ENCODE assay signal across 1 cellular context in genomic region chr1:15952317-15953258, GRCh38.
TF ChIP-seq lines count a peak whose summit lies in the region.

No MANE protein-coding gene starts in this region.

TF ChIP-seq in K562, 482 proteins besides CTCF, POLR2A, EP300 and RAD21 (continued from another document and continues in another):
- TF ChIP-seq, protein P1, sequence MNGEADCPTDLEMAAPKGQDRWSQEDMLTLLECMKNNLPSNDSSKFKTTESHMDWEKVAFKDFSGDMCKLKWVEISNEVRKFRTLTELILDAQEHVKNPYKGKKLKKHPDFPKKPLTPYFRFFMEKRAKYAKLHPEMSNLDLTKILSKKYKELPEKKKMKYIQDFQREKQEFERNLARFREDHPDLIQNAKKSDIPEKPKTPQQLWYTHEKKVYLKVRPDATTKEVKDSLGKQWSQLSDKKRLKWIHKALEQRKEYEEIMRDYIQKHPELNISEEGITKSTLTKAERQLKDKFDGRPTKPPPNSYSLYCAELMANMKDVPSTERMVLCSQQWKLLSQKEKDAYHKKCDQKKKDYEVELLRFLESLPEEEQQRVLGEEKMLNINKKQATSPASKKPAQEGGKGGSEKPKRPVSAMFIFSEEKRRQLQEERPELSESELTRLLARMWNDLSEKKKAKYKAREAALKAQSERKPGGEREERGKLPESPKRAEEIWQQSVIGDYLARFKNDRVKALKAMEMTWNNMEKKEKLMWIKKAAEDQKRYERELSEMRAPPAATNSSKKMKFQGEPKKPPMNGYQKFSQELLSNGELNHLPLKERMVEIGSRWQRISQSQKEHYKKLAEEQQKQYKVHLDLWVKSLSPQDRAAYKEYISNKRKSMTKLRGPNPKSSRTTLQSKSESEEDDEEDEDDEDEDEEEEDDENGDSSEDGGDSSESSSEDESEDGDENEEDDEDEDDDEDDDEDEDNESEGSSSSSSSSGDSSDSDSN (IDR thresholded peaks at IDR 0.05; ENCODE audit: borderline replicate concordance in 1 of 2, low read depth in 2 of 2, low read length in 2 of 2): peak; percentile 77 to 95; a peak in 3 of 4 replicates
- TF ChIP-seq MLX (CRISPR knock-in tag; conservative IDR thresholded peaks at IDR 0.05) (no peak), KDM2B (CRISPR knock-in tag; IDR thresholded peaks at IDR 0.05) (no peak), HDGF (IDR thresholded peaks at IDR 0.05) (no peak), ZBTB49 (CRISPR knock-in tag; IDR thresholded peaks at IDR 0.05; ENCODE audit: borderline replicate concordance) (no peak), PREB (CRISPR knock-in tag; IDR thresholded peaks at IDR 0.05) (no peak), CEBPB (tag; IDR thresholded peaks at IDR 0.05) (no peak), FOXA1 (IDR thresholded peaks at IDR 0.05; ENCODE audit: borderline replicate concordance) (no peak), TRIM25 (IDR thresholded peaks at IDR 0.05; ENCODE audit: borderline replicate concordance) (no peak), SREBF2 (CRISPR knock-in tag; IDR thresholded peaks at IDR 0.05) (peak; percentile 77; the same call in 1 of the 2 replicates), ZNF134 (CRISPR knock-in tag; conservative IDR thresholded peaks at IDR 0.05) (no peak), ZNF347 (CRISPR knock-in tag; IDR thresholded peaks at IDR 0.05; ENCODE audit: low read depth) (no peak), SMARCB1 (IDR thresholded peaks at IDR 0.05; ENCODE audit: insufficient read length, low read depth) (peak; percentile 56), HNRNPL (IDR thresholded peaks at IDR 0.05; ENCODE audit: low read depth, low read length) (no peak), HNRNPH1 (optimal IDR thresholded peaks at IDR 0.05; ENCODE audit: low read depth, low read length) (no peak), HSF4 (CRISPR knock-in tag; IDR thresholded peaks at IDR 0.05; ENCODE audit: borderline replicate concordance) (no peak), E2F6 (IDR thresholded peaks at IDR 0.05; ENCODE audit: borderline replicate concordance in 1 of 2, extremely low read depth in 1 of 2, insufficient read depth in 1 of 2, insufficient read length in 1 of 2, low read depth in 1 of 2, low read length in 1 of 2, poor library complexity in 1 of 2, severe bottlenecking in 1 of 2) (peak; percentile 23 to 30), ZSCAN29 (IDR thresholded peaks at IDR 0.05) (no peak), L3MBTL2 (IDR thresholded peaks at IDR 0.05) (peak; percentile 78), HNRNPUL1 (IDR thresholded peaks at IDR 0.05; ENCODE audit: low read length) (no peak), MBD1 (CRISPR knock-in tag; IDR thresholded peaks at IDR 0.05) (no peak), PTRF (tag; IDR thresholded peaks at IDR 0.05) (0 out of 2 replicates have a peak, but pooled peaks have one; percentile 7), POLR2AphosphoS5 (IDR thresholded peaks at IDR 0.05; ENCODE audit: control insufficient read depth, insufficient read depth, low read depth, low read length) (peak; percentile 93), SMAD4 (CRISPR knock-in tag; conservative IDR thresholded peaks at IDR 0.05) (peak; percentile 95), FOXJ2 (tag; IDR thresholded peaks at IDR 0.05) (no peak), NR2C1 (IDR thresholded peaks at IDR 0.05) (peak; percentile 69; the same call in 1 of the 2 replicates), NR2C1 (tag; IDR thresholded peaks at IDR 0.05) (peak; percentile 72), CREB1 (IDR thresholded peaks at IDR 0.05) (peak; percentile 67), CREB1 (CRISPR knock-in tag; IDR thresholded peaks at IDR 0.05) (peak; percentile 77; the same call in 1 of the 2 replicates), ZNF583 (CRISPR knock-in tag; IDR thresholded peaks at IDR 0.05) (no peak), HEY1 (CRISPR knock-in tag; IDR thresholded peaks at IDR 0.05; ENCODE audit: borderline replicate concordance) (no peak)
- TF ChIP-seq, protein P2, sequence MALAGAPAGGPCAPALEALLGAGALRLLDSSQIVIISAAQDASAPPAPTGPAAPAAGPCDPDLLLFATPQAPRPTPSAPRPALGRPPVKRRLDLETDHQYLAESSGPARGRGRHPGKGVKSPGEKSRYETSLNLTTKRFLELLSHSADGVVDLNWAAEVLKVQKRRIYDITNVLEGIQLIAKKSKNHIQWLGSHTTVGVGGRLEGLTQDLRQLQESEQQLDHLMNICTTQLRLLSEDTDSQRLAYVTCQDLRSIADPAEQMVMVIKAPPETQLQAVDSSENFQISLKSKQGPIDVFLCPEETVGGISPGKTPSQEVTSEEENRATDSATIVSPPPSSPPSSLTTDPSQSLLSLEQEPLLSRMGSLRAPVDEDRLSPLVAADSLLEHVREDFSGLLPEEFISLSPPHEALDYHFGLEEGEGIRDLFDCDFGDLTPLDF (CRISPR knock-in tag; IDR thresholded peaks at IDR 0.05): no peak
- TF ChIP-seq, protein P3, sequence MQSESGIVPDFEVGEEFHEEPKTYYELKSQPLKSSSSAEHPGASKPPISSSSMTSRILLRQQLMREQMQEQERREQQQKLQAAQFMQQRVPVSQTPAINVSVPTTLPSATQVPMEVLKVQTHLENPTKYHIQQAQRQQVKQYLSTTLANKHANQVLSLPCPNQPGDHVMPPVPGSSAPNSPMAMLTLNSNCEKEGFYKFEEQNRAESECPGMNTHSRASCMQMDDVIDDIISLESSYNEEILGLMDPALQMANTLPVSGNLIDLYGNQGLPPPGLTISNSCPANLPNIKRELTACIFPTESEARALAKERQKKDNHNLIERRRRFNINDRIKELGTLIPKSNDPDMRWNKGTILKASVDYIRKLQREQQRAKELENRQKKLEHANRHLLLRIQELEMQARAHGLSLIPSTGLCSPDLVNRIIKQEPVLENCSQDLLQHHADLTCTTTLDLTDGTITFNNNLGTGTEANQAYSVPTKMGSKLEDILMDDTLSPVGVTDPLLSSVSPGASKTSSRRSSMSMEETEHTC (IDR thresholded peaks at IDR 0.05): peak; percentile 53; the same call in 1 of the 2 replicates
- TF ChIP-seq, protein P4, sequence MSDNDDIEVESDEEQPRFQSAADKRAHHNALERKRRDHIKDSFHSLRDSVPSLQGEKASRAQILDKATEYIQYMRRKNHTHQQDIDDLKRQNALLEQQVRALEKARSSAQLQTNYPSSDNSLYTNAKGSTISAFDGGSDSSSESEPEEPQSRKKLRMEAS (CRISPR knock-in tag; IDR thresholded peaks at IDR 0.05): peak; percentile 86
- TF ChIP-seq, protein P5, sequence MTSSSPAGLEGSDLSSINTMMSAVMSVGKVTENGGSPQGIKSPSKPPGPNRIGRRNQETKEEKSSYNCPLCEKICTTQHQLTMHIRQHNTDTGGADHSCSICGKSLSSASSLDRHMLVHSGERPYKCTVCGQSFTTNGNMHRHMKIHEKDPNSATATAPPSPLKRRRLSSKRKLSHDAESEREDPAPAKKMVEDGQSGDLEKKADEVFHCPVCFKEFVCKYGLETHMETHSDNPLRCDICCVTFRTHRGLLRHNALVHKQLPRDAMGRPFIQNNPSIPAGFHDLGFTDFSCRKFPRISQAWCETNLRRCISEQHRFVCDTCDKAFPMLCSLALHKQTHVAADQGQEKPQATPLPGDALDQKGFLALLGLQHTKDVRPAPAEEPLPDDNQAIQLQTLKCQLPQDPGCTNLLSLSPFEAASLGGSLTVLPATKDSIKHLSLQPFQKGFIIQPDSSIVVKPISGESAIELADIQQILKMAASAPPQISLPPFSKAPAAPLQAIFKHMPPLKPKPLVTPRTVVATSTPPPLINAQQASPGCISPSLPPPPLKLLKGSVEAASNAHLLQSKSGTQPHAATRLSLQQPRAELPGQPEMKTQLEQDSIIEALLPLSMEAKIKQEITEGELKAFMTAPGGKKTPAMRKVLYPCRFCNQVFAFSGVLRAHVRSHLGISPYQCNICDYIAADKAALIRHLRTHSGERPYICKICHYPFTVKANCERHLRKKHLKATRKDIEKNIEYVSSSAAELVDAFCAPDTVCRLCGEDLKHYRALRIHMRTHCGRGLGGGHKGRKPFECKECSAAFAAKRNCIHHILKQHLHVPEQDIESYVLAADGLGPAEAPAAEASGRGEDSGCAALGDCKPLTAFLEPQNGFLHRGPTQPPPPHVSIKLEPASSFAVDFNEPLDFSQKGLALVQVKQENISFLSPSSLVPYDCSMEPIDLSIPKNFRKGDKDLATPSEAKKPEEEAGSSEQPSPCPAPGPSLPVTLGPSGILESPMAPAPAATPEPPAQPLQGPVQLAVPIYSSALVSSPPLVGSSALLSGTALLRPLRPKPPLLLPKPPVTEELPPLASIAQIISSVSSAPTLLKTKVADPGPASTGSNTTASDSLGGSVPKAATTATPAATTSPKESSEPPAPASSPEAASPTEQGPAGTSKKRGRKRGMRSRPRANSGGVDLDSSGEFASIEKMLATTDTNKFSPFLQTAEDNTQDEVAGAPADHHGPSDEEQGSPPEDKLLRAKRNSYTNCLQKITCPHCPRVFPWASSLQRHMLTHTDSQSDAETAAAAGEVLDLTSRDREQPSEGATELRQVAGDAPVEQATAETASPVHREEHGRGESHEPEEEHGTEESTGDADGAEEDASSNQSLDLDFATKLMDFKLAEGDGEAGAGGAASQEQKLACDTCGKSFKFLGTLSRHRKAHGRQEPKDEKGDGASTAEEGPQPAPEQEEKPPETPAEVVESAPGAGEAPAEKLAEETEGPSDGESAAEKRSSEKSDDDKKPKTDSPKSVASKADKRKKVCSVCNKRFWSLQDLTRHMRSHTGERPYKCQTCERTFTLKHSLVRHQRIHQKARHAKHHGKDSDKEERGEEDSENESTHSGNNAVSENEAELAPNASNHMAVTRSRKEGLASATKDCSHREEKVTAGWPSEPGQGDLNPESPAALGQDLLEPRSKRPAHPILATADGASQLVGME (CRISPR knock-in tag; IDR thresholded peaks at IDR 0.05): no peak; the same call in 1 of the 2 replicates
- TF ChIP-seq, protein P6, sequence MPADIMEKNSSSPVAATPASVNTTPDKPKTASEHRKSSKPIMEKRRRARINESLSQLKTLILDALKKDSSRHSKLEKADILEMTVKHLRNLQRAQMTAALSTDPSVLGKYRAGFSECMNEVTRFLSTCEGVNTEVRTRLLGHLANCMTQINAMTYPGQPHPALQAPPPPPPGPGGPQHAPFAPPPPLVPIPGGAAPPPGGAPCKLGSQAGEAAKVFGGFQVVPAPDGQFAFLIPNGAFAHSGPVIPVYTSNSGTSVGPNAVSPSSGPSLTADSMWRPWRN (IDR thresholded peaks at IDR 0.05; ENCODE audit: low read depth): peak; percentile 78
